Comparison of ENCODE assay signal across 27 cellular contexts in the genomic region with DNA sequence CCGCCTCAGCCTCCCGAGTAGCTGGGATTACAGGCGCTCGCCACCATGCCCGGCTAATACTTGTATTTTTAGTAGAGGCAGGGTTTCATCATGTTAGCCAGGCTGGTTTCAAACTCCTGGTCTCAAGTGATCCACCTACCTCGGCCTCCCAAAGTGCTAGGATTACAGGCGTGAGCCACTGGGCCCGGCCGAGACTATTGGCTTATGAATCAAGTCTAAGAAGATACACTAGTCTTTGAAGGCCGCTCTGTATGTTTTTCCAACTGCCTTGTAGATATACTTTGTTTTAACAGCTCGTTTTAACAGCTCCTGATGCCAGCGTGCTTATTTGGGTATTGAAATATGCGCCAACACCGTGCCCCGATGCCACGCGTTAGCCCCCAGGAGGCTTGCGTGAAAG.
"Had no signal": no experiment of that assay in that cellular context is flagged by ENCODE, and none has a peak within 500 bp of the region (broad histone marks: within the 10 kb centered on the region; RNA-seq: fewer than 3 reads in every experiment).

No MANE protein-coding gene starts in this region.

- H3K4me3 Mint-ChIP-seq: activated CD4-positive, alpha-beta memory T cell treated with anti-CD3 and anti-CD28 coated beads for 36 hours; activated CD4-positive, alpha-beta T cell treated with anti-CD3 and anti-CD28 coated beads, Interleukin-2, amount 10 ng/mL, durations not matched to agents 24 days and 14 days; activated naive CD4-positive, alpha-beta T cell treated with anti-CD3 and anti-CD28 coated beads for 36 hours; activated naive CD8-positive, alpha-beta T cell treated with anti-CD3 and anti-CD28 coated beads for 36 hours; activated T-helper 1 cell treated with anti-CD3 and anti-CD28 coated beads, Interleukin-12 subunit alpha, Interleukin-12 subunit beta, Interleukin-2, Interleukin-4 antibody, amounts not matched to agents 30 ng/mL and 10 ng/mL and 1 ng/mL, durations not matched to agents 14 hours and 24 hours and 36 hours; brain; mesothelial cell of epicardium; naive thymus-derived CD8-positive, alpha-beta T cell had no signal

- H3K36me3 Mint-ChIP-seq: activated CD4-positive, alpha-beta memory T cell treated with anti-CD3 and anti-CD28 coated beads for 36 hours had no signal

- DNase-seq: activated CD4-positive, alpha-beta memory T cell treated with anti-CD3 and anti-CD28 coated beads for 36 hours; activated CD4-positive, alpha-beta T cell treated with anti-CD3 and anti-CD28 coated beads, Interleukin-2, amount 10 ng/mL, durations not matched to agents 24 days and 14 days; activated CD4-positive, CD25-positive, alpha-beta regulatory T cell treated with anti-CD3 and anti-CD28 coated beads, Interleukin-2, amount 50 U/mL, for 72 hours; activated CD8-positive, alpha-beta memory T cell treated with anti-CD3 and anti-CD28 coated beads, Interleukin-2, amount 50 U/mL, for 4 hours; activated effector memory CD4-positive, alpha-beta T cell treated with anti-CD3 and anti-CD28 coated beads, Interleukin-2, amount 50 U/mL, for 16 hours; activated naive CD4-positive, alpha-beta T cell treated with anti-CD3 and anti-CD28 coated beads for 36 hours; activated naive CD8-positive, alpha-beta T cell treated with anti-CD3 and anti-CD28 coated beads for 36 hours; activated T-cell treated with anti-CD3 and anti-CD28 coated beads, Interleukin-2, amount 50 U/mL, for 1 hour; adrenal gland; cerebellar nuclear complex; colonic mucosa; effector CD8-positive, alpha-beta T cell; islet precursor cell; left cardiac atrium; naive thymus-derived CD8-positive, alpha-beta T cell; right lobe of liver; stimulated activated CD4-positive, alpha-beta T cell treated with anti-CD3 and anti-CD28 coated beads, Interleukin-2, amount 100 ng/mL, for 48 hours; stimulated activated naive CD4-positive, alpha-beta T cell treated with Interleukin-2 at 50 U/mL for 16 hours; T1000; WERI-Rb-1 had no signal

- H3K9me3 Mint-ChIP-seq: activated CD4-positive, alpha-beta memory T cell treated with anti-CD3 and anti-CD28 coated beads for 36 hours; activated CD4-positive, alpha-beta T cell treated with anti-CD3 and anti-CD28 coated beads, Interleukin-2, amount 10 ng/mL, durations not matched to agents 24 days and 14 days; activated naive CD4-positive, alpha-beta T cell treated with anti-CD3 and anti-CD28 coated beads for 36 hours; activated naive CD8-positive, alpha-beta T cell treated with anti-CD3 and anti-CD28 coated beads for 36 hours; activated T-helper 1 cell treated with anti-CD3 and anti-CD28 coated beads, Interleukin-12 subunit alpha, Interleukin-12 subunit beta, Interleukin-2, Interleukin-4 antibody, amounts not matched to agents 30 ng/mL and 10 ng/mL and 1 ng/mL, durations not matched to agents 14 hours and 24 hours and 36 hours; mesothelial cell of epicardium; naive thymus-derived CD8-positive, alpha-beta T cell had no signal

- H3K36me3 ChIP-seq: adrenal gland, cardiac muscle cell, colonic mucosa, right lobe of liver, WERI-Rb-1 had no signal

- H3K4me3 ChIP-seq: adrenal gland, cardiac muscle cell, colonic mucosa, gastroesophageal sphincter, hepatocyte, right lobe of liver, tibial nerve had no signal

- ATAC-seq: gastroesophageal sphincter; left cardiac atrium; naive thymus-derived CD8-positive, alpha-beta T cell; right lobe of liver had no signal

- H3K27me3 ChIP-seq: adrenal gland, cardiac muscle cell, colonic mucosa, gastroesophageal sphincter, hepatocyte, right lobe of liver, tibial nerve had no signal

- H3K27ac ChIP-seq: adrenal gland, cardiac muscle cell, colonic mucosa, gastroesophageal sphincter, hepatocyte, right lobe of liver, tibial nerve, WERI-Rb-1 had no signal

- H3K27ac Mint-ChIP-seq: activated CD4-positive, alpha-beta memory T cell treated with anti-CD3 and anti-CD28 coated beads for 36 hours; activated CD4-positive, alpha-beta T cell treated with anti-CD3 and anti-CD28 coated beads, Interleukin-2, amount 10 ng/mL, durations not matched to agents 24 days and 14 days; activated naive CD4-positive, alpha-beta T cell treated with anti-CD3 and anti-CD28 coated beads for 36 hours; activated naive CD8-positive, alpha-beta T cell treated with anti-CD3 and anti-CD28 coated beads for 36 hours; activated T-helper 1 cell treated with anti-CD3 and anti-CD28 coated beads, Interleukin-12 subunit alpha, Interleukin-12 subunit beta, Interleukin-2, Interleukin-4 antibody, amounts not matched to agents 30 ng/mL and 10 ng/mL and 1 ng/mL, durations not matched to agents 14 hours and 24 hours and 36 hours; mesothelial cell of epicardium had no signal

- H3K9me3 ChIP-seq: adrenal gland, colonic mucosa, gastroesophageal sphincter, right lobe of liver, tibial nerve had no signal

- H3K4me1 Mint-ChIP-seq: activated CD4-positive, alpha-beta T cell treated with anti-CD3 and anti-CD28 coated beads, Interleukin-2, amount 10 ng/mL, durations not matched to agents 24 days and 14 days had no signal

- H3K27me3 Mint-ChIP-seq: activated CD4-positive, alpha-beta memory T cell treated with anti-CD3 and anti-CD28 coated beads for 36 hours; activated CD4-positive, alpha-beta T cell treated with anti-CD3 and anti-CD28 coated beads, Interleukin-2, amount 10 ng/mL, durations not matched to agents 24 days and 14 days; activated naive CD8-positive, alpha-beta T cell treated with anti-CD3 and anti-CD28 coated beads for 36 hours; brain; naive thymus-derived CD8-positive, alpha-beta T cell had no signal

- H3K4me1 ChIP-seq: colonic mucosa had no signal
